In genomic region chr6:166956444-166957086, GRCh38 we compare ENCODE assay signal across 1 cellular context.
A peak's percentile ranks its signal among the peaks of the same experiment; 100 is the strongest.
TF ChIP-seq lines count a peak whose summit lies in the region.

RNASET2 (minus strand) TSS chr6:166956550; CDS start chr6:166956182, 368 bp downstream.

TF ChIP-seq in HepG2, 621 proteins besides CTCF, POLR2A, EP300 and RAD21 (continued from another document and continues in another):
- TF ChIP-seq ZSCAN21 (CRISPR knock-in tag; IDR thresholded peaks at IDR 0.05; ENCODE audit: borderline replicate concordance) = peak; percentile 93
- peak; percentile 92; the same call in 1 of the 2 replicates for TF ChIP-seq IRF9 (CRISPR knock-in tag; IDR thresholded peaks at IDR 0.05; ENCODE audit: borderline replicate concordance)
- peak; percentile 94; the same call in 1 of the 2 replicates for TF ChIP-seq ZNF350 (CRISPR knock-in tag; IDR thresholded peaks at IDR 0.05; ENCODE audit: borderline replicate concordance, low read depth)
- no peak for TF ChIP-seq MBD4 (IDR thresholded peaks at IDR 0.05; ENCODE audit: borderline replicate concordance, low read length)
- peak; percentile 10 for TF ChIP-seq SIN3B (IDR thresholded peaks at IDR 0.05; ENCODE audit: low read length)
- no peak; the same call in 1 of the 2 replicates for TF ChIP-seq THAP11 (CRISPR knock-in tag; IDR thresholded peaks at IDR 0.05)
- no peak for TF ChIP-seq ZNF562 (CRISPR knock-in tag; IDR thresholded peaks at IDR 0.05; ENCODE audit: borderline replicate concordance)
- peak; percentile 18; the same call in 1 of the 2 replicates for TF ChIP-seq ZNF264 (CRISPR knock-in tag; IDR thresholded peaks at IDR 0.05)
- TF ChIP-seq MYPOP (CRISPR knock-in tag; IDR thresholded peaks at IDR 0.05) = peak; percentile 86; the same call in 1 of the 2 replicates
- TF ChIP-seq GTF3A (CRISPR knock-in tag; conservative IDR thresholded peaks at IDR 0.05) = no peak
- TF ChIP-seq RARG (CRISPR knock-in tag; IDR thresholded peaks at IDR 0.05; ENCODE audit: low read depth) = 0 out of 2 replicates have a peak, but pooled peaks have one; percentile 69
- TF ChIP-seq MEIS2 (CRISPR knock-in tag; IDR thresholded peaks at IDR 0.05) = no peak
- peak in 1 of 2 experiments; percentile 57; a peak in 1 of 4 replicates for TF ChIP-seq ATF4 (CRISPR knock-in tag; IDR thresholded peaks at IDR 0.05)
- TF ChIP-seq IRX3 (CRISPR knock-in tag; IDR thresholded peaks at IDR 0.05; ENCODE audit: borderline replicate concordance, low read depth) = 0 out of 2 replicates have a peak, but pooled peaks have one; percentile 12
- no peak for TF ChIP-seq SCMH1 (CRISPR knock-in tag; IDR thresholded peaks at IDR 0.05; ENCODE audit: borderline replicate concordance)
- peak; percentile 87; the same call in 1 of the 2 replicates for TF ChIP-seq FOXC1 (CRISPR knock-in tag; IDR thresholded peaks at IDR 0.05; ENCODE audit: borderline replicate concordance)
- peak; percentile 97 for TF ChIP-seq MTERF4 (CRISPR knock-in tag; IDR thresholded peaks at IDR 0.05)
- peak; percentile 93; the same call in 1 of the 2 replicates for TF ChIP-seq ZNF543 (CRISPR knock-in tag; IDR thresholded peaks at IDR 0.05)
- peak; percentile 96 for TF ChIP-seq ZNF446 (CRISPR knock-in tag; IDR thresholded peaks at IDR 0.05)
- TF ChIP-seq ZNF513 (CRISPR knock-in tag; conservative IDR thresholded peaks at IDR 0.05) = no peak; the same call in 1 of the 2 replicates
- peak; percentile 27; the same call in 1 of the 2 replicates for TF ChIP-seq ZNF101 (CRISPR knock-in tag; IDR thresholded peaks at IDR 0.05; ENCODE audit: borderline replicate concordance, low read depth)
- TF ChIP-seq ZNF567 (CRISPR knock-in tag; IDR thresholded peaks at IDR 0.05; ENCODE audit: borderline replicate concordance) = no peak
- TF ChIP-seq ISL2 (CRISPR knock-in tag; IDR thresholded peaks at IDR 0.05) = peak; percentile 18; the same call in 1 of the 2 replicates
- TF ChIP-seq MED13 (CRISPR knock-in tag; IDR thresholded peaks at IDR 0.05) = 0 out of 2 replicates have a peak, but pooled peaks have one; percentile 60
- TF ChIP-seq ZNF33B (CRISPR knock-in tag; IDR thresholded peaks at IDR 0.05) = peak; percentile 36; the same call in 1 of the 2 replicates
- no peak for TF ChIP-seq ZMYM4 (CRISPR knock-in tag; IDR thresholded peaks at IDR 0.05)
- no peak; the same call in 1 of the 2 replicates for TF ChIP-seq MIER2 (CRISPR knock-in tag; IDR thresholded peaks at IDR 0.05)
- peak; percentile 84 for TF ChIP-seq RELA (CRISPR knock-in tag; IDR thresholded peaks at IDR 0.05)
- TF ChIP-seq SRSF9 (IDR thresholded peaks at IDR 0.05; ENCODE audit: borderline replicate concordance, insufficient read depth, low read depth, low read length, poor library complexity, severe bottlenecking) = no peak
- peak; percentile 25; the same call in 1 of the 2 replicates for TF ChIP-seq ZNF296 (CRISPR knock-in tag; conservative IDR thresholded peaks at IDR 0.05)
- no peak for TF ChIP-seq GMEB2 (CRISPR knock-in tag; IDR thresholded peaks at IDR 0.05; ENCODE audit: low read depth)
- TF ChIP-seq CBX2 (IDR thresholded peaks at IDR 0.05; ENCODE audit: low read depth, low read length) = no peak
- TF ChIP-seq CBX2 (CRISPR knock-in tag; IDR thresholded peaks at IDR 0.05; ENCODE audit: low read depth) = no peak; the same call in 1 of the 2 replicates
- TF ChIP-seq IKZF4 (CRISPR knock-in tag; IDR thresholded peaks at IDR 0.05; ENCODE audit: borderline replicate concordance, low read depth, not compliant biosample characterization) = peak; percentile 82
- peak; percentile 47 for TF ChIP-seq ERF (CRISPR knock-in tag; IDR thresholded peaks at IDR 0.05)
- TF ChIP-seq FIP1L1 (IDR thresholded peaks at IDR 0.05; ENCODE audit: borderline replicate concordance, insufficient read depth, low read depth, low read length) = no peak
- no peak; the same call in 1 of the 2 replicates for TF ChIP-seq CENPT (CRISPR knock-in tag; IDR thresholded peaks at IDR 0.05; ENCODE audit: low read depth)
- 0 out of 2 replicates have a peak, but pooled peaks have one; percentile 89 for TF ChIP-seq THAP9 (CRISPR knock-in tag; IDR thresholded peaks at IDR 0.05; ENCODE audit: borderline replicate concordance)
- TF ChIP-seq ARID2 (CRISPR knock-in tag; IDR thresholded peaks at IDR 0.05; ENCODE audit: borderline replicate concordance) = no peak
- TF ChIP-seq RFX5 (IDR thresholded peaks at IDR 0.05; ENCODE audit: low read depth, low read length) = 0 out of 2 replicates have a peak, but pooled peaks have one; percentile 4
- TF ChIP-seq CHCHD3 (CRISPR knock-in tag; IDR thresholded peaks at IDR 0.05) = peak; percentile 25; the same call in 1 of the 2 replicates
- no peak for TF ChIP-seq SNAI1 (CRISPR knock-in tag; IDR thresholded peaks at IDR 0.05; ENCODE audit: borderline replicate concordance)
- no peak for TF ChIP-seq ZC3H4 (CRISPR knock-in tag; IDR thresholded peaks at IDR 0.05; ENCODE audit: borderline replicate concordance)
- peak; percentile 14 for TF ChIP-seq DBP (CRISPR knock-in tag; IDR thresholded peaks at IDR 0.05; ENCODE audit: not compliant biosample characterization)
- no peak for TF ChIP-seq AGO2 (optimal IDR thresholded peaks at IDR 0.05; ENCODE audit: low read depth, low read length)
- TF ChIP-seq NR2C2 (CRISPR knock-in tag; IDR thresholded peaks at IDR 0.05; ENCODE audit: borderline replicate concordance) = peak; percentile 29
- 0 out of 2 replicates have a peak, but pooled peaks have one; percentile 13 for TF ChIP-seq KMT2A (CRISPR knock-in tag; IDR thresholded peaks at IDR 0.05)
- TF ChIP-seq MAFF (IDR thresholded peaks at IDR 0.05; ENCODE audit: low read depth, low read length) = no peak
- peak; percentile 93 for TF ChIP-seq ZNF709 (CRISPR knock-in tag; IDR thresholded peaks at IDR 0.05)
